In the genomic region with DNA sequence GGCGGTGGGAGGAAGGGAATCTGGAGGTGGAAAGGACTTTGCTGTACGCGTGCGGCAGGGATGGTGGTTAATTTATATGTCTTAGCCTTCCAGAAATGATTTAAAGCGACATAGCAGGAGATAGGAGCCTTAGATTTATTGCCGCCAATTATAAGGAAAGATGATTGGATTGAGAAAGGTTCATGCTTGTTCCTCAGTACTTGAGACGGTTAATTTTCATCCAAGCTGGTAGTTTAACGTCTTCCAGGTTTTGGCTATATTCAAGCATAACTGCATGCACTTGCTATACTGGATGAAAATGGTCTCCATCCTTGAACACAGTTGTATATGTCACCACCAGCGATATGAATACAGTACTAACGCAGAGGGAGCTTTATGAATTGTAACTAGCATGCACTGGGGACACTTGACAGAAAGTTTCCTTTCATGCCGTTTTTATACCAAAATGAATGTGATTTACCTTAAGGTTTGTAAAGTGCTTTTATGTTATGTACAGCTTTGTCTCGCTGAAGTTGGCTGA, we compare ENCODE assay signal across 8 cellular contexts. TPM values are rescaled to one million over a fixed set of nuclear protein-coding genes. Genes with fewer than 3 reads are reported as not detected.
DNase-seq lines count a peak whose midpoint lies in the region; ATAC-seq, FAIRE-seq and TF ChIP-seq lines count a peak whose summit lies in the region.

No MANE protein-coding gene starts in this region.

- H3K4me3 ChIP-seq in heart left ventricle (peak overlapping the region; percentile 44 to 93 (median 79)), K562 (peak overlapping the region; percentile 77), mesenchymal stem cell (ENCODE audit: insufficient read depth in 1 of 2, low read depth in 1 of 2, low read length in 2 of 2) (peak overlapping the region; percentile 81 to 93), uterus (peak overlapping the region; percentile 54 to 90)

- peak; percentile 15 for FAIRE-seq in K562 (lab: Jason Lieb, UNC)

- no peak for TF ChIP-seq RAD21 in K562 (CRISPR knock-in tag; conservative IDR thresholded peaks at IDR 0.05 in 1 of 2, IDR thresholded peaks at IDR 0.05 in 1 of 2)

- in situ Hi-C loops in K562 (cut with MboI): no loop called here

- WGBS in heart left ventricle, 4 donors: 6 to 12% (median 7%) methylated on average over 12 of the region's 12 CpGs
- WGBS in K562 (ENCODE audit: insufficient coverage, low coverage, missing lambda C conversion rate): 2% methylated on average over 12 of the region's 12 CpGs
- 26% methylated on average over 11 of the region's 12 CpGs for WGBS in mesenchymal stem cell

- TF ChIP-seq EP300 in K562 (IDR thresholded peaks at IDR 0.05; ENCODE audit: low read length): no peak

- H3K79me2 ChIP-seq in K562 (ENCODE audit: control insufficient read depth, insufficient read depth, low read length): peaks cover 36% of the 10 kb centered on the region

- H2BK5ac ChIP-seq in mesenchymal stem cell (ENCODE audit: low read depth, low read length, poor library complexity, severe bottlenecking): no peak overlapping the region

- H3K4me2 ChIP-seq in K562 (ENCODE audit: insufficient read depth, low read length) (peak overlapping the region; percentile 97), mesenchymal stem cell (ENCODE audit: low read length, poor library complexity, severe bottlenecking) (peak overlapping the region; percentile 94)

- ATAC-seq in heart left ventricle: no peak
- ATAC-seq in K562: 0 out of 3 replicates have a peak, but pooled peaks have one; percentile 4
- ATAC-seq in GM18873 (IDR thresholded peaks at IDR 0.05; ENCODE audit: low FRiP score, unreplicated experiment): no peak

- H4K8ac ChIP-seq in mesenchymal stem cell (ENCODE audit: low read length): peak overlapping the region; percentile 77

- POLR2A ChIA-PET in K562 (lab: Yijun Ruan, JAX): interaction anchor here (0.7 to 7.9 kb wide), 18 partner anchors 10 to 245 kb away, joined by 3 to 132 read pairs (median 4); a partner anchor contains a TSS

- peaks cover 13% of the 10 kb centered on the region for H3K79me1 ChIP-seq in mesenchymal stem cell (replicated peaks; ENCODE audit: low read length, poor library complexity, severe bottlenecking)

- H4K20me1 ChIP-seq in K562 (replicated peaks; ENCODE audit: control insufficient read depth, insufficient read depth, low read length): no peaks in the 10 kb centered on the region

- no peak for TF ChIP-seq CTCF in heart left ventricle (IDR thresholded peaks at IDR 0.05)
- no peak for TF ChIP-seq CTCF in K562 (IDR thresholded peaks at IDR 0.05 in 2 of 3, conservative IDR thresholded peaks at IDR 0.05 in 1 of 3; ENCODE audit: insufficient read depth in 2 of 3, low read depth in 1 of 3, low read length in 3 of 3)
- TF ChIP-seq CTCF in uterus (IDR thresholded peaks at IDR 0.05): no peak

- H3K18ac ChIP-seq in mesenchymal stem cell (ENCODE audit: low read depth in 1 of 2, low read length in 2 of 2): peak overlapping the region; percentile 75 to 81

- H3K4me1 ChIP-seq in heart left ventricle (peaks cover 0 to 23% (median 17%) of the 10 kb centered on the region in 12 donors), K562 (replicated peaks in 1 of 2; ENCODE audit: control insufficient read depth in 2 of 2, insufficient read depth in 2 of 2, low read length in 2 of 2) (peaks cover 3 to 22% of the 10 kb centered on the region in 2 experiments; a peak in 3 of 5 replicates), mesenchymal stem cell (ENCODE audit: control insufficient read depth, insufficient read depth, low read depth, low read length) (no peaks in the 10 kb centered on the region), uterus (peaks cover 0 to 5% of the 10 kb centered on the region in 2 donors)

- peak overlapping the region; percentile 39 to 86 for H3K4ac ChIP-seq in mesenchymal stem cell (ENCODE audit: low read depth in 1 of 2, low read length in 2 of 2)

- TSS peak; percentile 80 for BruUV-seq in K562 (replicated peaks; lab: Mats Ljungman, UMichigan)

- H3K36me3 ChIP-seq in heart left ventricle (peaks cover 0 to 32% (median 21%) of the 10 kb centered on the region in 9 donors), K562 (ENCODE audit: control insufficient read depth, insufficient read depth, low read length) (peaks cover 30% of the 10 kb centered on the region), mesenchymal stem cell (ENCODE audit: control insufficient read depth in 1 of 2, insufficient read depth in 2 of 2, low read depth in 1 of 2, low read length in 2 of 2) (peaks cover 5 to 28% of the 10 kb centered on the region in 2 experiments), uterus (no peaks in the 10 kb centered on the region)

- CTCF ChIA-PET in K562 (lab: Yijun Ruan, JAX; ENCODE audit: low intra/inter-chr PET ratio): no interaction called here

- intact Hi-C loops in heart left ventricle (cut with DNase I) (loop anchor here in 4 of 10 donors (1.0 to 10.0 kb wide), 4 partner anchors 7 to 614 kb away; a partner anchor contains a TSS), cardiac septum (cut with DNase I) (loop anchor here (1.0 kb wide), 1 partner anchor 8 kb away; a partner anchor contains a TSS), K562 (cut with micrococcal nuclease) (loop anchor here (1.0 kb wide), 2 partner anchors 8 to 9 kb away; a partner anchor contains a TSS), uterus (cut with DNase I; ENCODE audit: low total_unique reads) (no loop called here)

- no peak overlapping the region for H2BK120ac ChIP-seq in mesenchymal stem cell (ENCODE audit: low read depth, low read length)

- H2AK5ac ChIP-seq in mesenchymal stem cell (ENCODE audit: low read length, severe bottlenecking): peak overlapping the region; percentile 90

- peak overlapping the region; percentile 81 for H2AFZ ChIP-seq in K562 (ENCODE audit: low read depth, low read length)
- H2AFZ ChIP-seq in mesenchymal stem cell (ENCODE audit: low read depth, low read length): peak overlapping the region; percentile 64

- H2BK15ac ChIP-seq in mesenchymal stem cell (ENCODE audit: low read depth, poor library complexity, severe bottlenecking): no peak overlapping the region

- TF ChIP-seq POLR2A in heart left ventricle (IDR thresholded peaks at IDR 0.05) (no peak), K562 (conservative IDR thresholded peaks at IDR 0.05) (no peak), uterus (IDR thresholded peaks at IDR 0.05) (no peak)

- H3K27ac ChIP-seq in heart left ventricle (peak overlapping the region; percentile 77 to 96 (median 92)), K562 (ENCODE audit: extremely low read depth, low read depth, low read length) (peak overlapping the region; percentile 95), mesenchymal stem cell (ENCODE audit: low read length, poor library complexity, severe bottlenecking) (peak overlapping the region; percentile 80), uterus (peak overlapping the region; percentile 85 to 89)

- DNase-seq in heart left ventricle: no peak
- no peak for DNase-seq in cardiac septum (ENCODE audit: low spot score)
- no peak for DNase-seq in K562 (ENCODE audit: extremely low read depth in 1 of 4, low spot score in 3 of 4)
- peak; percentile 9 for DNase-seq in mesenchymal stem cell
- DNase-seq in uterus: no peak
- DNase-seq in ureter (ENCODE audit: low spot score): no peak
- DNase-seq in dedifferentiated amniotic fluid mesenchymal stem cell (ENCODE audit: extremely low spot score): no peak

- H3K14ac ChIP-seq in mesenchymal stem cell (ENCODE audit: low read length in 2 of 2): peak overlapping the region in 1 of 2 experiments; percentile 72

- H3K27me3 ChIP-seq in heart left ventricle (no peaks in the 10 kb centered on the region), K562 (ENCODE audit: control insufficient read depth in 2 of 2, insufficient read depth in 2 of 2, low read length in 2 of 2) (no peaks in the 10 kb centered on the region), mesenchymal stem cell (ENCODE audit: control insufficient read depth in 1 of 2, insufficient read depth in 1 of 2, low read length in 2 of 2) (peaks cover 0 to 3% of the 10 kb centered on the region in 2 experiments), uterus (no peaks in the 10 kb centered on the region)

- peak overlapping the region; percentile 97 to 99 for H3K9ac ChIP-seq in K562 (ENCODE audit: insufficient read depth in 1 of 2, low read depth in 2 of 2, low read length in 2 of 2)
- peak overlapping the region; percentile 95 for H3K9ac ChIP-seq in mesenchymal stem cell (ENCODE audit: low read length)

- no peaks in the 10 kb centered on the region for H3K9me3 ChIP-seq in heart left ventricle
- H3K9me3 ChIP-seq in K562 (replicated peaks; ENCODE audit: control insufficient read depth, insufficient read depth, low read depth, low read length): no peaks in the 10 kb centered on the region
- no peaks in the 10 kb centered on the region for H3K9me3 ChIP-seq in mesenchymal stem cell (ENCODE audit: control insufficient read depth, low read length)
- no peaks in the 10 kb centered on the region for H3K9me3 ChIP-seq in uterus

- H3K9me1 ChIP-seq in K562 (ENCODE audit: control insufficient read depth, insufficient read depth, low read length): no peaks in the 10 kb centered on the region

- peak overlapping the region; percentile 4 for H4K91ac ChIP-seq in mesenchymal stem cell (ENCODE audit: low read length)

- H2BK12ac ChIP-seq in mesenchymal stem cell (ENCODE audit: low read length in 2 of 2): no peak overlapping the region

- H3K23ac ChIP-seq in mesenchymal stem cell (ENCODE audit: low read length in 2 of 2): peak overlapping the region in 1 of 2 experiments; percentile 70

RNA-seq across cellular contexts. Expression of a gene that starts 0.6 kb away (rescaled TPM):
- 10 to 100 TPM in 2 of 9 donors, 1 to 10 TPM in 7; 6.6 to 10.8 (median 8.8) TPM for total RNA-seq in heart left ventricle
- 1 to 10 TPM; 2.6 to 5.3 TPM for polyA plus RNA-seq in heart left ventricle
- total RNA-seq in cardiac septum: 9.2 TPM
- 7.7 and 10.2 TPM in 2 replicates for total RNA-seq in K562 (2011; cell fraction: chromatin; rRNA removed; ENCODE audit: low replicate concordance)
- total RNA-seq in K562 (2011; cell fraction: nucleolus; rRNA removed): 9.2 and 9.3 TPM in 2 replicates
- total RNA-seq in K562 (2011; cell fraction: nucleoplasm; rRNA removed): 10.9 and 12.7 TPM in 2 replicates
- total RNA-seq in K562 (2014; rRNA removed): 4.6 and 5.6 TPM in 2 replicates
- total RNA-seq in K562 (2014; rRNA removed; fragmentation: Illumina TruSeq; extraction: Trizol): 6.4 and 6.8 TPM in 2 replicates
- total RNA-seq in K562 (2015; rRNA removed; fragmentation: Illumina TruSeq; extraction: Trizol): 5.8 and 6.4 TPM in 2 replicates
- 5.5 and 6.1 TPM in 2 replicates for total RNA-seq in K562 (2021)
- 9.9 and 12.4 TPM in 2 replicates for polyA plus RNA-seq in K562 (2011; rRNA removed)
- 11.1 and 11.7 TPM in 2 replicates for polyA plus RNA-seq in K562 (2011; cell fraction: cytosol; rRNA removed)
- polyA plus RNA-seq in K562 (2011; cell fraction: nucleus; rRNA removed): 6.9 and 8.3 TPM in 2 replicates
- 7.8 TPM in 2 replicates for polyA plus RNA-seq in K562 (2012)
- 7.9 and 8.4 TPM in 2 replicates for polyA plus RNA-seq in K562 (2014; fragmentation: Illumina TruSeq; extraction: Trizol)
- 1 to 10 TPM; 4.0 to 6.7 TPM for polyA plus RNA-seq in K562 (2014; fragmentation: Nextera tagmentation; extraction: Ambion mirVana)
- 4.5 and 4.9 TPM in 2 replicates for polyA plus RNA-seq in K562 (2014; rRNA removed)
- polyA minus RNA-seq in K562 (2011; rRNA and poly(A)+ RNA removed): 9.1 and 13.3 TPM in 2 replicates
- polyA minus RNA-seq in K562 (2011; cell fraction: cytosol; rRNA and poly(A)+ RNA removed): 4.2 and 5.0 TPM in 2 replicates
- polyA minus RNA-seq in K562 (2011; cell fraction: nucleus; rRNA and poly(A)+ RNA removed): 4.8 and 7.3 TPM in 2 replicates
- polyA plus RNA-seq in mesenchymal stem cell (2013, experiment 1 of 2): 3.7 TPM
- 3.8 TPM for polyA plus RNA-seq in mesenchymal stem cell (2013, experiment 2 of 2)
- 10 to 100 TPM in 1 of 4 donors, 1 to 10 TPM in 3; 5.3 to 15.9 (median 8.6) TPM for total RNA-seq in uterus
- total RNA-seq in ureter: 7.9 TPM

RNA-seq across cellular contexts. Expression of a gene that starts 8.1 kb away (rescaled TPM):
- 100 to 1,000 TPM in 7 of 9 donors, 10 to 100 TPM in 2; 67.1 to 166 (median 123) TPM for total RNA-seq in heart left ventricle
- polyA plus RNA-seq in heart left ventricle: 10 to 100 TPM; 25.0 to 66.0 TPM
- total RNA-seq in cardiac septum: 137 TPM
- total RNA-seq in K562 (2011; cell fraction: chromatin; rRNA removed; ENCODE audit: low replicate concordance): 150 and 264 TPM in 2 replicates
- 100 and 121 TPM in 2 replicates for total RNA-seq in K562 (2011; cell fraction: nucleolus; rRNA removed)
- 133 and 166 TPM in 2 replicates for total RNA-seq in K562 (2011; cell fraction: nucleoplasm; rRNA removed)
- total RNA-seq in K562 (2014; rRNA removed): 90.5 and 115 TPM in 2 replicates
- 114 and 135 TPM in 2 replicates for total RNA-seq in K562 (2014; rRNA removed; fragmentation: Illumina TruSeq; extraction: Trizol)
- 82.0 and 85.9 TPM in 2 replicates for total RNA-seq in K562 (2015; rRNA removed; fragmentation: Illumina TruSeq; extraction: Trizol)
- total RNA-seq in K562 (2021): 221 and 245 TPM in 2 replicates
- polyA plus RNA-seq in K562 (2011; rRNA removed): 154 and 287 TPM in 2 replicates
- polyA plus RNA-seq in K562 (2011; cell fraction: cytosol; rRNA removed): 122 and 145 TPM in 2 replicates
- 151 and 159 TPM in 2 replicates for polyA plus RNA-seq in K562 (2011; cell fraction: nucleus; rRNA removed)
- polyA plus RNA-seq in K562 (2012): 152 and 157 TPM in 2 replicates
- 191 and 204 TPM in 2 replicates for polyA plus RNA-seq in K562 (2014; fragmentation: Illumina TruSeq; extraction: Trizol)
- 10 to 100 TPM; 60.1 to 63.6 TPM for polyA plus RNA-seq in K562 (2014; fragmentation: Nextera tagmentation; extraction: Ambion mirVana)
- 105 and 126 TPM in 2 replicates for polyA plus RNA-seq in K562 (2014; rRNA removed)
- polyA minus RNA-seq in K562 (2011; rRNA and poly(A)+ RNA removed): 244 and 452 TPM in 2 replicates
- 95.2 and 196 TPM in 2 replicates for polyA minus RNA-seq in K562 (2011; cell fraction: cytosol; rRNA and poly(A)+ RNA removed)
- polyA minus RNA-seq in K562 (2011; cell fraction: nucleus; rRNA and poly(A)+ RNA removed): 73.0 and 81.9 TPM in 2 replicates
- polyA plus RNA-seq in mesenchymal stem cell (2013, experiment 1 of 2): 89.1 TPM
- polyA plus RNA-seq in mesenchymal stem cell (2013, experiment 2 of 2): 88.9 TPM
- 100 to 1,000 TPM in 1 of 4 donors, 10 to 100 TPM in 3; 40.7 to 124 (median 61.5) TPM for total RNA-seq in uterus
- 164 TPM for total RNA-seq in ureter

RNA-seq across cellular contexts. Expression of a gene that starts 18.4 kb away (rescaled TPM):
- under 1 TPM in 1 of 9 donors, not detected in 8; 0.31 TPM for total RNA-seq in heart left ventricle
- polyA plus RNA-seq in heart left ventricle: not detected
- 0.08 TPM for total RNA-seq in cardiac septum
- total RNA-seq in K562 (2011; cell fraction: chromatin; rRNA removed; ENCODE audit: low replicate concordance): 4.3 and 10.9 TPM in 2 replicates
- total RNA-seq in K562 (2011; cell fraction: nucleolus; rRNA removed): 2.5 and 3.9 TPM in 2 replicates
- total RNA-seq in K562 (2011; cell fraction: nucleoplasm; rRNA removed): 3.5 and 4.9 TPM in 2 replicates
- total RNA-seq in K562 (2014; rRNA removed): 2.7 and 3.0 TPM in 2 replicates
- total RNA-seq in K562 (2014; rRNA removed; fragmentation: Illumina TruSeq; extraction: Trizol): 4.0 and 5.1 TPM in 2 replicates
- 1.3 and 1.7 TPM in 2 replicates for total RNA-seq in K562 (2015; rRNA removed; fragmentation: Illumina TruSeq; extraction: Trizol)
- 3.2 and 4.3 TPM in 2 replicates for total RNA-seq in K562 (2021)
- polyA plus RNA-seq in K562 (2011; rRNA removed): 1.2 and 3.9 TPM in 2 replicates
- 0.65 and 1.0 TPM in 2 replicates for polyA plus RNA-seq in K562 (2011; cell fraction: cytosol; rRNA removed)
- polyA plus RNA-seq in K562 (2011; cell fraction: nucleus; rRNA removed): 0.76 and 2.0 TPM in 2 replicates
- polyA plus RNA-seq in K562 (2012): 0.89 and 1.3 TPM in 2 replicates
- 3.3 and 3.8 TPM in 2 replicates for polyA plus RNA-seq in K562 (2014; fragmentation: Illumina TruSeq; extraction: Trizol)
- polyA plus RNA-seq in K562 (2014; fragmentation: Nextera tagmentation; extraction: Ambion mirVana): 1 to 10 TPM; 1.6 to 3.1 TPM
- 2.6 and 3.1 TPM in 2 replicates for polyA plus RNA-seq in K562 (2014; rRNA removed)
- polyA minus RNA-seq in K562 (2011; rRNA and poly(A)+ RNA removed): 2.1 and 5.7 TPM in 2 replicates
- 0.46 and 2.2 TPM in 2 replicates for polyA minus RNA-seq in K562 (2011; cell fraction: cytosol; rRNA and poly(A)+ RNA removed)
- polyA minus RNA-seq in K562 (2011; cell fraction: nucleus; rRNA and poly(A)+ RNA removed): 1.4 and 1.9 TPM in 2 replicates
- polyA plus RNA-seq in mesenchymal stem cell (2013, experiment 1 of 2): not detected
- polyA plus RNA-seq in mesenchymal stem cell (2013, experiment 2 of 2): not detected
- under 1 TPM in 1 of 4 donors, not detected in 3; 0.76 TPM for total RNA-seq in uterus
- not detected for total RNA-seq in ureter

RNA-seq across cellular contexts. Expression of a gene that starts 41.5 kb away (rescaled TPM):
- 1 to 10 TPM in 4 of 9 donors, under 1 TPM in 5; 0.25 to 7.3 (median 0.60) TPM for total RNA-seq in heart left ventricle
- polyA plus RNA-seq in heart left ventricle: under 1 TPM; 0.14 to 0.69 TPM
- total RNA-seq in cardiac septum: 0.92 TPM
- 0.16 and 0.40 TPM in 2 replicates for total RNA-seq in K562 (2011; cell fraction: chromatin; rRNA removed; ENCODE audit: low replicate concordance)
- not detected in 2 replicates for total RNA-seq in K562 (2011; cell fraction: nucleolus; rRNA removed)
- 0.37 TPM in 1 of 2 replicates, not detected in the other for total RNA-seq in K562 (2011; cell fraction: nucleoplasm; rRNA removed)
- 0.04 TPM in 1 of 2 replicates, not detected in the other for total RNA-seq in K562 (2014; rRNA removed)
- total RNA-seq in K562 (2014; rRNA removed; fragmentation: Illumina TruSeq; extraction: Trizol): 0.07 TPM in 1 of 2 replicates, not detected in the other
- 0.18 and 0.26 TPM in 2 replicates for total RNA-seq in K562 (2015; rRNA removed; fragmentation: Illumina TruSeq; extraction: Trizol)
- 0.09 and 0.31 TPM in 2 replicates for total RNA-seq in K562 (2021)
- 0.04 TPM in 1 of 2 replicates, not detected in the other for polyA plus RNA-seq in K562 (2011; rRNA removed)
- not detected in 2 replicates for polyA plus RNA-seq in K562 (2011; cell fraction: cytosol; rRNA removed)
- 0.04 TPM in 1 of 2 replicates, not detected in the other for polyA plus RNA-seq in K562 (2011; cell fraction: nucleus; rRNA removed)
- polyA plus RNA-seq in K562 (2012): 0.05 and 0.58 TPM in 2 replicates
- polyA plus RNA-seq in K562 (2014; fragmentation: Illumina TruSeq; extraction: Trizol): 0.09 TPM in 1 of 2 replicates, not detected in the other
- under 1 TPM in 1 of 2 experiments, not detected in 1; 0.04 TPM for polyA plus RNA-seq in K562 (2014; fragmentation: Nextera tagmentation; extraction: Ambion mirVana)
- 0.05 TPM in 1 of 2 replicates, not detected in the other for polyA plus RNA-seq in K562 (2014; rRNA removed)
- 0.09 TPM in 1 of 2 replicates, not detected in the other for polyA minus RNA-seq in K562 (2011; rRNA and poly(A)+ RNA removed)
- not detected in 2 replicates for polyA minus RNA-seq in K562 (2011; cell fraction: cytosol; rRNA and poly(A)+ RNA removed)
- 0.27 TPM in 1 of 2 replicates, not detected in the other for polyA minus RNA-seq in K562 (2011; cell fraction: nucleus; rRNA and poly(A)+ RNA removed)
- polyA plus RNA-seq in mesenchymal stem cell (2013, experiment 1 of 2): not detected
- not detected for polyA plus RNA-seq in mesenchymal stem cell (2013, experiment 2 of 2)
- total RNA-seq in uterus: 1 to 10 TPM in 2 of 4 donors, under 1 TPM in 2; 0.55 to 2.8 (median 1.4) TPM
- 5.6 TPM for total RNA-seq in ureter
